ENCODE assay signal across 2 cellular contexts in the genomic region with DNA sequence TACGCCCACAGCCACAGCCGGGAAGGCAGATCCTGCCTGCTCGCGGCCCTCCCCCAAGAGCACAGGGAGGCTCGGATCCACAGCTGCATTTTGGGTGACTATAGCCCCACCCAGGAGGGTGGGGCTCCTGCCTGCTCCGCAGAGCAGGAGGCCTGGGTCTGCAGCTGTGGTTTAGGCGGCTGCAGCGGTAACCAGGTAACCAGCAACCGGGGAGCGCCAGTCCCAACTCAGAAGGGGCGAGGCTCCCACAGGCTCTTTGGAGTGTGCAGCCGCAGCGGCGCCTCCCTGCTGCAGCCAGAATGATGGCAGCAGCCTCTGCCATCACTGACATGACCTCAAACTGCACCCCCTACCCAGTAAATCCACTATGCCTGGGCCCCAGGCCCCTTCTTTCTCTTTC.
TF ChIP-seq lines count a peak whose summit lies in the region.

No MANE protein-coding gene starts in this region.

TF ChIP-seq in GM23338, 12 proteins besides CTCF, POLR2A, EP300 and RAD21 (continued from another document):
- TF ChIP-seq, protein P1, sequence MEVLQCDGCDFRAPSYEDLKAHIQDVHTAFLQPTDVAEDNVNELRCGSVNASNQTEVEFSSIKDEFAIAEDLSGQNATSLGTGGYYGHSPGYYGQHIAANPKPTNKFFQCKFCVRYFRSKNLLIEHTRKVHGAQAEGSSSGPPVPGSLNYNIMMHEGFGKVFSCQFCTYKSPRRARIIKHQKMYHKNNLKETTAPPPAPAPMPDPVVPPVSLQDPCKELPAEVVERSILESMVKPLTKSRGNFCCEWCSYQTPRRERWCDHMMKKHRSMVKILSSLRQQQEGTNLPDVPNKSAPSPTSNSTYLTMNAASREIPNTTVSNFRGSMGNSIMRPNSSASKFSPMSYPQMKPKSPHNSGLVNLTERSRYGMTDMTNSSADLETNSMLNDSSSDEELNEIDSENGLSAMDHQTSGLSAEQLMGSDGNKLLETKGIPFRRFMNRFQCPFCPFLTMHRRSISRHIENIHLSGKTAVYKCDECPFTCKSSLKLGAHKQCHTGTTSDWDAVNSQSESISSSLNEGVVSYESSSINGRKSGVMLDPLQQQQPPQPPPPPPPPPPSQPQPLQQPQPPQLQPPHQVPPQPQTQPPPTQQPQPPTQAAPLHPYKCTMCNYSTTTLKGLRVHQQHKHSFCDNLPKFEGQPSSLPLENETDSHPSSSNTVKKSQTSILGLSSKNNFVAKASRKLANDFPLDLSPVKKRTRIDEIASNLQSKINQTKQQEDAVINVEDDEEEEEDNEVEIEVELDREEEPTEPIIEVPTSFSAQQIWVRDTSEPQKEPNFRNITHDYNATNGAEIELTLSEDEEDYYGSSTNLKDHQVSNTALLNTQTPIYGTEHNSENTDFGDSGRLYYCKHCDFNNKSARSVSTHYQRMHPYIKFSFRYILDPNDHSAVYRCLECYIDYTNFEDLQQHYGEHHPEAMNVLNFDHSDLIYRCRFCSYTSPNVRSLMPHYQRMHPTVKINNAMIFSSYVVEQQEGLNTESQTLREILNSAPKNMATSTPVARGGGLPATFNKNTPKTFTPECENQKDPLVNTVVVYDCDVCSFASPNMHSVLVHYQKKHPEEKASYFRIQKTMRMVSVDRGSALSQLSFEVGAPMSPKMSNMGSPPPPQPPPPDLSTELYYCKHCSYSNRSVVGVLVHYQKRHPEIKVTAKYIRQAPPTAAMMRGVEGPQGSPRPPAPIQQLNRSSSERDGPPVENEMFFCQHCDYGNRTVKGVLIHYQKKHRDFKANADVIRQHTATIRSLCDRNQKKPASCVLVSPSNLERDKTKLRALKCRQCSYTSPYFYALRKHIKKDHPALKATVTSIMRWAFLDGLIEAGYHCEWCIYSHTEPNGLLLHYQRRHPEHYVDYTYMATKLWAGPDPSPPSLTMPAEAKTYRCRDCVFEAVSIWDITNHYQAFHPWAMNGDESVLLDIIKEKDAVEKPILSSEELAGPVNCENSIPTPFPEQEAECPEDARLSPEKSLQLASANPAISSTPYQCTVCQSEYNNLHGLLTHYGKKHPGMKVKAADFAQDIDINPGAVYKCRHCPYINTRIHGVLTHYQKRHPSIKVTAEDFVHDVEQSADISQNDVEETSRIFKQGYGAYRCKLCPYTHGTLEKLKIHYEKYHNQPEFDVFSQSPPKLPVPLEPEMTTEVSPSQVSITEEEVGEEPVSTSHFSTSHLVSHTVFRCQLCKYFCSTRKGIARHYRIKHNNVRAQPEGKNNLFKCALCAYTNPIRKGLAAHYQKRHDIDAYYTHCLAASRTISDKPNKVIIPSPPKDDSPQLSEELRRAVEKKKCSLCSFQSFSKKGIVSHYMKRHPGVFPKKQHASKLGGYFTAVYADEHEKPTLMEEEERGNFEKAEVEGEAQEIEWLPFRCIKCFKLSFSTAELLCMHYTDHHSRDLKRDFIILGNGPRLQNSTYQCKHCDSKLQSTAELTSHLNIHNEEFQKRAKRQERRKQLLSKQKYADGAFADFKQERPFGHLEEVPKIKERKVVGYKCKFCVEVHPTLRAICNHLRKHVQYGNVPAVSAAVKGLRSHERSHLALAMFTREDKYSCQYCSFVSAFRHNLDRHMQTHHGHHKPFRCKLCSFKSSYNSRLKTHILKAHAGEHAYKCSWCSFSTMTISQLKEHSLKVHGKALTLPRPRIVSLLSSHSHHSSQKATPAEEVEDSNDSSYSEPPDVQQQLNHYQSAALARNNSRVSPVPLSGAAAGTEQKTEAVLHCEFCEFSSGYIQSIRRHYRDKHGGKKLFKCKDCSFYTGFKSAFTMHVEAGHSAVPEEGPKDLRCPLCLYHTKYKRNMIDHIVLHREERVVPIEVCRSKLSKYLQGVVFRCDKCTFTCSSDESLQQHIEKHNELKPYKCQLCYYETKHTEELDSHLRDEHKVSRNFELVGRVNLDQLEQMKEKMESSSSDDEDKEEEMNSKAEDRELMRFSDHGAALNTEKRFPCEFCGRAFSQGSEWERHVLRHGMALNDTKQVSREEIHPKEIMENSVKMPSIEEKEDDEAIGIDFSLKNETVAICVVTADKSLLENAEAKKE (CRISPR knock-in tag; IDR thresholded peaks at IDR 0.05): no peak
- no peak for TF ChIP-seq STAT1 (IDR thresholded peaks at IDR 0.05; ENCODE audit: unreplicated experiment)

TF ChIP-seq in WTC11, 78 proteins besides CTCF, POLR2A, EP300 and RAD21 (continued from another document):
- TF ChIP-seq, protein P2, sequence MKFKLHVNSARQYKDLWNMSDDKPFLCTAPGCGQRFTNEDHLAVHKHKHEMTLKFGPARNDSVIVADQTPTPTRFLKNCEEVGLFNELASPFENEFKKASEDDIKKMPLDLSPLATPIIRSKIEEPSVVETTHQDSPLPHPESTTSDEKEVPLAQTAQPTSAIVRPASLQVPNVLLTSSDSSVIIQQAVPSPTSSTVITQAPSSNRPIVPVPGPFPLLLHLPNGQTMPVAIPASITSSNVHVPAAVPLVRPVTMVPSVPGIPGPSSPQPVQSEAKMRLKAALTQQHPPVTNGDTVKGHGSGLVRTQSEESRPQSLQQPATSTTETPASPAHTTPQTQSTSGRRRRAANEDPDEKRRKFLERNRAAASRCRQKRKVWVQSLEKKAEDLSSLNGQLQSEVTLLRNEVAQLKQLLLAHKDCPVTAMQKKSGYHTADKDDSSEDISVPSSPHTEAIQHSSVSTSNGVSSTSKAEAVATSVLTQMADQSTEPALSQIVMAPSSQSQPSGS (CRISPR knock-in tag; IDR thresholded peaks at IDR 0.05; ENCODE audit: borderline replicate concordance, low read depth): no peak
- TF ChIP-seq NFATC4 (CRISPR knock-in tag; IDR thresholded peaks at IDR 0.05): no peak
- TF ChIP-seq, protein P3, sequence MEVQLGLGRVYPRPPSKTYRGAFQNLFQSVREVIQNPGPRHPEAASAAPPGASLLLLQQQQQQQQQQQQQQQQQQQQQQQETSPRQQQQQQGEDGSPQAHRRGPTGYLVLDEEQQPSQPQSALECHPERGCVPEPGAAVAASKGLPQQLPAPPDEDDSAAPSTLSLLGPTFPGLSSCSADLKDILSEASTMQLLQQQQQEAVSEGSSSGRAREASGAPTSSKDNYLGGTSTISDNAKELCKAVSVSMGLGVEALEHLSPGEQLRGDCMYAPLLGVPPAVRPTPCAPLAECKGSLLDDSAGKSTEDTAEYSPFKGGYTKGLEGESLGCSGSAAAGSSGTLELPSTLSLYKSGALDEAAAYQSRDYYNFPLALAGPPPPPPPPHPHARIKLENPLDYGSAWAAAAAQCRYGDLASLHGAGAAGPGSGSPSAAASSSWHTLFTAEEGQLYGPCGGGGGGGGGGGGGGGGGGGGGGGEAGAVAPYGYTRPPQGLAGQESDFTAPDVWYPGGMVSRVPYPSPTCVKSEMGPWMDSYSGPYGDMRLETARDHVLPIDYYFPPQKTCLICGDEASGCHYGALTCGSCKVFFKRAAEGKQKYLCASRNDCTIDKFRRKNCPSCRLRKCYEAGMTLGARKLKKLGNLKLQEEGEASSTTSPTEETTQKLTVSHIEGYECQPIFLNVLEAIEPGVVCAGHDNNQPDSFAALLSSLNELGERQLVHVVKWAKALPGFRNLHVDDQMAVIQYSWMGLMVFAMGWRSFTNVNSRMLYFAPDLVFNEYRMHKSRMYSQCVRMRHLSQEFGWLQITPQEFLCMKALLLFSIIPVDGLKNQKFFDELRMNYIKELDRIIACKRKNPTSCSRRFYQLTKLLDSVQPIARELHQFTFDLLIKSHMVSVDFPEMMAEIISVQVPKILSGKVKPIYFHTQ (CRISPR knock-in tag; IDR thresholded peaks at IDR 0.05): no peak
- TF ChIP-seq, protein P4, sequence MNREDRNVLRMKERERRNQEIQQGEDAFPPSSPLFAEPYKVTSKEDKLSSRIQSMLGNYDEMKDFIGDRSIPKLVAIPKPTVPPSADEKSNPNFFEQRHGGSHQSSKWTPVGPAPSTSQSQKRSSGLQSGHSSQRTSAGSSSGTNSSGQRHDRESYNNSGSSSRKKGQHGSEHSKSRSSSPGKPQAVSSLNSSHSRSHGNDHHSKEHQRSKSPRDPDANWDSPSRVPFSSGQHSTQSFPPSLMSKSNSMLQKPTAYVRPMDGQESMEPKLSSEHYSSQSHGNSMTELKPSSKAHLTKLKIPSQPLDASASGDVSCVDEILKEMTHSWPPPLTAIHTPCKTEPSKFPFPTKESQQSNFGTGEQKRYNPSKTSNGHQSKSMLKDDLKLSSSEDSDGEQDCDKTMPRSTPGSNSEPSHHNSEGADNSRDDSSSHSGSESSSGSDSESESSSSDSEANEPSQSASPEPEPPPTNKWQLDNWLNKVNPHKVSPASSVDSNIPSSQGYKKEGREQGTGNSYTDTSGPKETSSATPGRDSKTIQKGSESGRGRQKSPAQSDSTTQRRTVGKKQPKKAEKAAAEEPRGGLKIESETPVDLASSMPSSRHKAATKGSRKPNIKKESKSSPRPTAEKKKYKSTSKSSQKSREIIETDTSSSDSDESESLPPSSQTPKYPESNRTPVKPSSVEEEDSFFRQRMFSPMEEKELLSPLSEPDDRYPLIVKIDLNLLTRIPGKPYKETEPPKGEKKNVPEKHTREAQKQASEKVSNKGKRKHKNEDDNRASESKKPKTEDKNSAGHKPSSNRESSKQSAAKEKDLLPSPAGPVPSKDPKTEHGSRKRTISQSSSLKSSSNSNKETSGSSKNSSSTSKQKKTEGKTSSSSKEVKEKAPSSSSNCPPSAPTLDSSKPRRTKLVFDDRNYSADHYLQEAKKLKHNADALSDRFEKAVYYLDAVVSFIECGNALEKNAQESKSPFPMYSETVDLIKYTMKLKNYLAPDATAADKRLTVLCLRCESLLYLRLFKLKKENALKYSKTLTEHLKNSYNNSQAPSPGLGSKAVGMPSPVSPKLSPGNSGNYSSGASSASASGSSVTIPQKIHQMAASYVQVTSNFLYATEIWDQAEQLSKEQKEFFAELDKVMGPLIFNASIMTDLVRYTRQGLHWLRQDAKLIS (CRISPR knock-in tag; IDR thresholded peaks at IDR 0.05; ENCODE audit: borderline replicate concordance): no peak
